ENCODE assay signal across 7 cellular contexts in the genomic region with DNA sequence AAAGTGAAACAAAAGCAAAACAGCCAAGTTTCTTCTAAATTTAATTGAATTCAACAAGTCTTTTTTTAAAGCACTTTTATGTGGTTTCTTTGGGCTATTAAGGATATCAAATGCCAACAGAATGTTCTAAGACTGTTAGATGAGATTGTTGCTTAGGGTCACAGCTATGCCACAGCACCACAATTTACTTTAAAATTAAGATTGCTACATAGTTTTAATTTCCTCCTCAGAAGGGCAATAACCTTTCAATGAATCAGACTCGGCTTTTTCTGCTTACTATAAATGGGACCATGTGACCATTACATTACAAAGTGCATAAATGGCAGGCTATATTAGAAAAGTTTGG. TPM values are rescaled to one million over a fixed set of nuclear protein-coding genes. Genes with fewer than 3 reads are reported as not detected.
DNase-seq lines count a peak whose midpoint lies in the region; ATAC-seq and TF ChIP-seq lines count a peak whose summit lies in the region.
"Not testable (repeated sequence)": the region's sequence is repeated elsewhere in the genome, so short reads cannot be mapped to it uniquely, and the experiment has no call there.

No MANE protein-coding gene starts in this region.

- not testable (repeated sequence) for H3K36me3 Mint-ChIP-seq in activated CD8-positive, alpha-beta memory T cell treated with anti-CD3 and anti-CD28 coated beads, Interleukin-2, amount 10 ng/mL, durations not matched to agents 7 days and 5 days

- not testable (repeated sequence) for H3K4me1 Mint-ChIP-seq in activated CD8-positive, alpha-beta memory T cell treated with anti-CD3 and anti-CD28 coated beads, Interleukin-2, amount 10 ng/mL, durations not matched to agents 7 days and 5 days

- H3K9me3 ChIP-seq in BLaER1 treated with 17β-estradiol and CSF1 and Interleukin-3, amounts not matched to agents 10 nM and 100 nM (replicated peaks in 1 of 11): peaks cover 0 to 18% (median 10%) of the 10 kb centered on the region in 11 experiments; a peak in 13 of 22 replicates

- peak; percentile 1 for ATAC-seq in GM19351 (IDR thresholded peaks at IDR 0.05; ENCODE audit: unreplicated experiment)
- ATAC-seq in GM21529 (IDR thresholded peaks at IDR 0.05; ENCODE audit: unreplicated experiment): peak; percentile 1
- peak; percentile 7 for ATAC-seq in HG03097 (IDR thresholded peaks at IDR 0.05; ENCODE audit: low FRiP score, unreplicated experiment)
- not testable (repeated sequence) for ATAC-seq in activated CD8-positive, alpha-beta memory T cell treated with anti-CD3 and anti-CD28 coated beads, Interleukin-2, amount 10 ng/mL, durations not matched to agents 7 days and 5 days

- TF ChIP-seq CTCF in KMS-11 (conservative IDR thresholded peaks at IDR 0.05; ENCODE audit: low read depth, low read length): not testable (repeated sequence)

- H3K27me3 ChIP-seq in BLaER1 treated with 17β-estradiol and CSF1 and Interleukin-3, amounts not matched to agents 10 nM and 100 nM; KMS-11 (ENCODE audit: insufficient read depth, low read depth): not testable (repeated sequence)

- H3K79me2 ChIP-seq in KMS-11 (ENCODE audit: insufficient read depth, low read depth): not testable (repeated sequence)

- H3K9me3 Mint-ChIP-seq in activated CD8-positive, alpha-beta memory T cell treated with anti-CD3 and anti-CD28 coated beads, Interleukin-2, amount 10 ng/mL, durations not matched to agents 7 days and 5 days (ENCODE audit: low read depth): not testable (repeated sequence)

- H3K4me2 ChIP-seq in BLaER1 treated with 17β-estradiol and CSF1 and Interleukin-3, amounts not matched to agents 10 nM and 100 nM: peak overlapping the region; percentile 30 to 68 (median 53); a peak in 18 of 22 replicates
- H3K4me2 ChIP-seq in KMS-11: peak overlapping the region; percentile 22; the same call in 1 of the 2 replicates

- peaks cover 4 to 21% (median 15%) of the 10 kb centered on the region in 10 experiments; a peak in 16 of 20 replicates for H3K4me1 ChIP-seq in BLaER1 treated with 17β-estradiol and CSF1 and Interleukin-3, amounts not matched to agents 10 nM and 100 nM
- H3K4me1 ChIP-seq in KMS-11 (ENCODE audit: low read depth, poor library complexity, severe bottlenecking): not testable (repeated sequence)

- not testable (repeated sequence) for H3K36me3 ChIP-seq in BLaER1 treated with 17β-estradiol and CSF1 and Interleukin-3, amounts not matched to agents 10 nM and 100 nM; KMS-11 (ENCODE audit: insufficient read depth)

- not testable (repeated sequence) for H3K4me3 ChIP-seq in BLaER1 treated with 17β-estradiol and CSF1 and Interleukin-3, amounts not matched to agents 10 nM and 100 nM; KMS-11 (IDR thresholded peaks at IDR 0.05; ENCODE audit: insufficient read depth, low read depth, low read length)

- H4K20me1 ChIP-seq in BLaER1 treated with 17β-estradiol and CSF1 and Interleukin-3, amounts not matched to agents 10 nM and 100 nM; KMS-11 (ENCODE audit: insufficient read depth): not testable (repeated sequence)

- DNase-seq in activated CD8-positive, alpha-beta memory T cell treated with anti-CD3 and anti-CD28 coated beads, Interleukin-2, amount 10 ng/mL, durations not matched to agents 7 days and 5 days: not testable (repeated sequence)
- DNase-seq in foreskin melanocyte: peak; percentile 23

- not testable (repeated sequence) for H3K27ac Mint-ChIP-seq in activated CD8-positive, alpha-beta memory T cell treated with anti-CD3 and anti-CD28 coated beads, Interleukin-2, amount 10 ng/mL, durations not matched to agents 7 days and 5 days

- 0 out of 2 replicates have a peak overlapping the region, but pooled peaks have one; percentile 21 for H2AFZ ChIP-seq in KMS-11 (ENCODE audit: low read depth)

- H3K9ac ChIP-seq in BLaER1 treated with 17β-estradiol and CSF1 and Interleukin-3, amounts not matched to agents 10 nM and 100 nM: peak overlapping the region in 1 of 11 experiments; percentile 36; a peak in 2 of 22 replicates
- not testable (repeated sequence) for H3K9ac ChIP-seq in KMS-11

- H3K27ac ChIP-seq in BLaER1 treated with 17β-estradiol and CSF1 and Interleukin-3, amounts not matched to agents 10 nM and 100 nM: peak overlapping the region in 5 of 11 experiments; percentile 5 to 37 (median 23); a peak in 3 of 22 replicates
- not testable (repeated sequence) for H3K27ac ChIP-seq in KMS-11

- H3K27me3 Mint-ChIP-seq in activated CD8-positive, alpha-beta memory T cell treated with anti-CD3 and anti-CD28 coated beads, Interleukin-2, amount 10 ng/mL, durations not matched to agents 7 days and 5 days: not testable (repeated sequence)

- peak overlapping the region; percentile 12 for H3K4me3 Mint-ChIP-seq in activated CD8-positive, alpha-beta memory T cell treated with anti-CD3 and anti-CD28 coated beads, Interleukin-2, amount 10 ng/mL, durations not matched to agents 7 days and 5 days

- CTCF ChIA-PET in activated CD8-positive, alpha-beta memory T cell treated with anti-CD3 and anti-CD28 coated beads, Interleukin-2, amount 10 ng/mL, durations not matched to agents 7 days and 5 days (lab: Charles Lee): not testable (repeated sequence)

RNA-seq across cellular contexts. Expression of gene ALG10B, which starts 34.6 kb away (rescaled TPM):
- 10 to 100 TPM; 15.0 to 18.9 TPM for total RNA-seq in activated CD8-positive, alpha-beta memory T cell treated with anti-CD3 and anti-CD28 coated beads, Interleukin-2, amount 10 ng/mL, durations not matched to agents 7 days and 5 days
